In the genomic region with DNA sequence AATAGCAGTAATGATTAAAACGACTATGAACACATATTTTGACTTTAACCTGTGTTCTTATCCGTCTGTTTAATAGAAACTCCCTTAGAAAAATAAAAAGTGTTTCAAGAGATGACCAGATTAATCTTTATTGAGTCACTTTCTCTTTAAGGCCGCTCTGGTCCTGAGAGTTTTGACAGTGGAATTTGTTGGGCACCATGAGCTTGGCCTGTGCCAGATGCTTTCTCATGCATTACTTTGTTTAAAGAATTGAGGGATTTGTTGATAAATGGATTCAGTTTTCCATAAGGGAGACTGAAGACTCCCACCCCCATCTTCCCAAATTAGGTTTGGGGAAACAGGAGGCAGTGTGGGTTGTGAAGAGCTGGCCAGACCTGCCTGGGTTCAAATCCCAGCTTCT, we compare ENCODE assay signal across 16 cellular contexts. TPM values are rescaled to one million over a fixed set of nuclear protein-coding genes. Genes with fewer than 3 reads are reported as not detected.
A peak's percentile ranks its signal among the peaks of the same experiment; 100 is the strongest.
DNase-seq lines count a peak whose midpoint lies in the region; ATAC-seq lines count a peak whose summit lies in the region.
"Had no signal": no experiment of that assay in that cellular context is flagged by ENCODE, and none has a peak within 500 bp of the region (broad histone marks: within the 10 kb centered on the region; RNA-seq: fewer than 3 reads in every experiment).

No MANE protein-coding gene starts in this region.

- peak; percentile 57 for DNase-seq in MG63
- peak; percentile 2 for DNase-seq in posterior vena cava (ENCODE audit: low spot score)
- DNase-seq in stimulated activated CD4-positive, alpha-beta T cell treated with anti-CD3 and anti-CD28 coated beads, Interleukin-15, amount 100 ng/mL, for 24 hours: no peak
- DNase-seq in NCI-H1105 (lab: John Stamatoyannopoulos, UW): no peak
- DNase-seq: 8988T; ACHN; AML-193; Caco-2; Calu3; CD4-positive, alpha-beta T cell; CD8-positive, alpha-beta T cell; DMS79 treated with DMSO at 0.1 percent for 48 hours; GF-D8 had no signal

- intact Hi-C loops in posterior vena cava (cut with DNase I): no loop called here

- H3K27me3 ChIP-seq in MG63: no peaks in the 10 kb centered on the region
- H3K27me3 ChIP-seq: BLaER1 treated with 17β-estradiol and CSF1 and Interleukin-3, amounts not matched to agents 10 nM and 100 nM had no signal

- no peak for ATAC-seq in HG03108 (IDR thresholded peaks at IDR 0.05; ENCODE audit: unreplicated experiment)
- ATAC-seq: CD8-positive, alpha-beta T cell had no signal

- no peak overlapping the region for H3K4me3 ChIP-seq in MG63
- H3K4me3 ChIP-seq: BLaER1 treated with 17β-estradiol and CSF1 and Interleukin-3, amounts not matched to agents 10 nM and 100 nM had no signal

- no peaks in the 10 kb centered on the region for H3K36me3 ChIP-seq in MG63
- H3K36me3 ChIP-seq: BLaER1 treated with 17β-estradiol and CSF1 and Interleukin-3, amounts not matched to agents 10 nM and 100 nM had no signal

- no peaks in the 10 kb centered on the region for H3K9me3 ChIP-seq in MG63
- H3K9me3 ChIP-seq: Caco-2 had no signal

RNA-seq across cellular contexts. Expression of a gene that starts 53.2 kb away (rescaled TPM):
- total RNA-seq in MG63 (2014; rRNA removed; shearing (Covaris generic); ENCODE audit: low replicate concordance): 0.16 TPM in 1 of 2 replicates, not detected in the other
- total RNA-seq in posterior vena cava: not detected
- total RNA-seq: B cell; Calu3; CD4-positive, alpha-beta T cell; CD8-positive, alpha-beta T cell had no signal

Comparison
In these comparisons a context has a peak if more than half of its experiments do, and no peak if none do; other contexts are left out.
1. DNase-seq: peak in MG63 (single experiment) and posterior vena cava (single experiment); none in stimulated activated CD4-positive, alpha-beta T cell treated with anti-CD3 and anti-CD28 coated beads, Interleukin-15, amount 100 ng/mL, for 24 hours (single experiment) and NCI-H1105 (single experiment).